ENCODE assay signal across 22 cellular contexts in genomic region chr19:5323475-5323811, GRCh38.
"Had no signal": no experiment of that assay in that cellular context is flagged by ENCODE, and none has a peak within 500 bp of the region (broad histone marks: within the 10 kb centered on the region; RNA-seq: fewer than 3 reads in every experiment).

No MANE protein-coding gene starts in this region.

- H3K27me3 ChIP-seq: ovary, right atrium auricular region had no signal

- H3K27ac ChIP-seq: colonic mucosa, foreskin keratinocyte, heart left ventricle, ovary, right atrium auricular region, tibial artery, upper lobe of right lung had no signal

- FAIRE-seq: endothelial cell of umbilical vein had no signal

- H3K9me3 ChIP-seq: colonic mucosa, ovary, upper lobe of right lung had no signal

- ATAC-seq: foreskin keratinocyte; heart left ventricle; left lobe of liver; naive thymus-derived CD8-positive, alpha-beta T cell; stimulated activated memory B cell treated with anti-CD40 and anti-IgM and Interleukin-4, amounts not matched to agents 10 μg/mL and 1 μg/mL and 100 μg/mL, for 72 hours; upper lobe of right lung had no signal

- H3K9me3 Mint-ChIP-seq: neural crest cell; stimulated activated naive CD8-positive, alpha-beta T cell treated with anti-CD3 and anti-CD28 coated beads, Interleukin-15, Interleukin-2, amounts not matched to agents 100 ng/mL and 50 ng/mL, for 24 hours had no signal

- H3K4me2 ChIP-seq: smooth muscle cell had no signal

- H3K36me3 ChIP-seq: colonic mucosa, heart left ventricle, ovary, right atrium auricular region, tibial artery, upper lobe of right lung had no signal

- H3K4me3 Mint-ChIP-seq: neural crest cell; stimulated activated memory B cell treated with anti-CD40 and anti-IgM and Interleukin-4, amounts not matched to agents 10 μg/mL and 1 μg/mL and 100 μg/mL, for 72 hours; stimulated activated naive CD8-positive, alpha-beta T cell treated with anti-CD3 and anti-CD28 coated beads, Interleukin-15, Interleukin-2, amounts not matched to agents 100 ng/mL and 50 ng/mL, for 24 hours had no signal

- H3K27ac Mint-ChIP-seq: stimulated activated naive CD8-positive, alpha-beta T cell treated with anti-CD3 and anti-CD28 coated beads, Interleukin-15, Interleukin-2, amounts not matched to agents 100 ng/mL and 50 ng/mL, for 24 hours had no signal

- H3K4me1 ChIP-seq: colonic mucosa, foreskin keratinocyte had no signal

- DNase-seq: colonic mucosa; dermis blood vessel endothelial cell; erythroblast; foreskin keratinocyte; hypothalamus; islet precursor cell; mammary epithelial cell; naive thymus-derived CD8-positive, alpha-beta T cell; nucleus accumbens; ovary; stimulated activated CD4-positive, alpha-beta T cell treated with anti-CD3 and anti-CD28 coated beads, Interleukin-2, amount 100 ng/mL, for 48 hours; stimulated activated CD8-positive, alpha-beta memory T cell treated with anti-CD3 and anti-CD28 coated beads, Interleukin-4, amount 100 ng/mL, for 48 hours; tibial artery; upper lobe of right lung had no signal

- H3K4me3 ChIP-seq: colonic mucosa, heart left ventricle, ovary, right atrium auricular region, smooth muscle cell, tibial artery, upper lobe of right lung had no signal
